1 cellular context compared by ENCODE assay signal in the genomic region with DNA sequence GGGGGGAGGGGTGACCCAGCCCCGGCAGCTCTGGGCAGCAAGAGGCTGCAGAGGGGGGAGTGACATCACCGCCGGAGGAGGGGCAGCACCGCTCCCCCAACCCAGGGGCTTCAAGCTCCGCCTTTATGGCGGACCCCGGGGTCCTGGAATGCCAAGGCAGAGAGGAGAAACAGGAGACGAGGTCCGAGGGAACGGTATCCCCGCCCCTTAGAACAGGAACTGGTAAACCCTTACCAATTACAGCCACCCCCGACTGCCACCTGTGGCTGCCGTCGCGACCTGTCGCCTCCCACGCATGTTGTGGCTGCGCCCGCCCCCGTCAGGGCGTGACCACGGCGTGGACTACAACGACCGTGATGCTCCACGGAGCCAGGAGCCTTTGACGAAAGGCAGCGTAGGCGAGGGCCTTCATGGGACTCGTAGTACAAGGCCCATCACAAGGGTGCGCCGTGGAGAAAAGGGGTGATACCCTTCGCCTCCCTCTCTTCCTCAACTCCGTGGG.
TF ChIP-seq lines count a peak whose summit lies in the region.

No MANE protein-coding gene starts in this region.

TF ChIP-seq in HepG2, 621 proteins besides CTCF, POLR2A, EP300 and RAD21:
- TF ChIP-seq KLF16 (CRISPR knock-in tag; IDR thresholded peaks at IDR 0.05) (peak in 1 of 2 experiments; percentile 16; a peak in 1 of 4 replicates), KDM2A (CRISPR knock-in tag; IDR thresholded peaks at IDR 0.05; ENCODE audit: borderline replicate concordance, low read depth) (peak; percentile 71), ZFX (CRISPR knock-in tag; IDR thresholded peaks at IDR 0.05; ENCODE audit: low read depth) (peak; percentile 67; the same call in 1 of the 2 replicates), FOXO4 (CRISPR knock-in tag; conservative IDR thresholded peaks at IDR 0.05) (0 out of 2 replicates have a peak, but pooled peaks have one; percentile 0), ZNF143 (CRISPR knock-in tag; IDR thresholded peaks at IDR 0.05) (peak; percentile 99), AHR (CRISPR knock-in tag; IDR thresholded peaks at IDR 0.05) (peak; percentile 10; the same call in 1 of the 2 replicates), SUZ12 (IDR thresholded peaks at IDR 0.05; ENCODE audit: low read depth, low read length) (peak; percentile 84), GMEB1 (CRISPR knock-in tag; IDR thresholded peaks at IDR 0.05; ENCODE audit: borderline replicate concordance) (peak; percentile 75), SP2 (CRISPR knock-in tag; IDR thresholded peaks at IDR 0.05) (no peak), TCF12 (IDR thresholded peaks at IDR 0.05) (no peak), TCF12 (CRISPR knock-in tag; IDR thresholded peaks at IDR 0.05) (no peak), ZNF329 (CRISPR knock-in tag; IDR thresholded peaks at IDR 0.05; ENCODE audit: low read depth) (0 out of 2 replicates have a peak, but pooled peaks have one; percentile 16), THAP11 (CRISPR knock-in tag; IDR thresholded peaks at IDR 0.05) (peak; percentile 99), NONO (IDR thresholded peaks at IDR 0.05) (no peak), NONO (CRISPR knock-in tag; conservative IDR thresholded peaks at IDR 0.05) (peak; percentile 37; the same call in 1 of the 2 replicates), ZNF747 (CRISPR knock-in tag; IDR thresholded peaks at IDR 0.05; ENCODE audit: borderline replicate concordance) (no peak), PITX1 (CRISPR knock-in tag; IDR thresholded peaks at IDR 0.05) (peak; percentile 5; the same call in 1 of the 2 replicates), AGO2 (optimal IDR thresholded peaks at IDR 0.05; ENCODE audit: low read depth, low read length) (peak; percentile 1), NBN (conservative IDR thresholded peaks at IDR 0.05) (no peak), GMEB2 (CRISPR knock-in tag; IDR thresholded peaks at IDR 0.05; ENCODE audit: low read depth) (peak; percentile 18; the same call in 1 of the 2 replicates), ZBTB3 (CRISPR knock-in tag; IDR thresholded peaks at IDR 0.05; ENCODE audit: borderline replicate concordance, low read depth) (no peak), FOXK1 (CRISPR knock-in tag; IDR thresholded peaks at IDR 0.05; ENCODE audit: borderline replicate concordance, low read depth) (peak; percentile 17; the same call in 1 of the 2 replicates), CREM (IDR thresholded peaks at IDR 0.05) (peak; percentile 80), CREM (CRISPR knock-in tag; IDR thresholded peaks at IDR 0.05) (no peak), TEAD2 (CRISPR knock-in tag; IDR thresholded peaks at IDR 0.05) (no peak), HCFC1 (IDR thresholded peaks at IDR 0.05; ENCODE audit: low read depth, low read length) (peak; percentile 90), MAZ (IDR thresholded peaks at IDR 0.05; ENCODE audit: borderline replicate concordance, low read depth, low read length) (no peak), MAZ (CRISPR knock-in tag; IDR thresholded peaks at IDR 0.05; ENCODE audit: low read depth) (peak; percentile 25; the same call in 1 of the 2 replicates), GATAD1 (CRISPR knock-in tag; IDR thresholded peaks at IDR 0.05) (peak; percentile 57; the same call in 1 of the 2 replicates), CREB1 (IDR thresholded peaks at IDR 0.05) (peak; percentile 31; the same call in 1 of the 2 replicates), CREB1 (CRISPR knock-in tag; IDR thresholded peaks at IDR 0.05) (0 out of 2 replicates have a peak, but pooled peaks have one; percentile 57), GABPB1 (CRISPR knock-in tag; IDR thresholded peaks at IDR 0.05) (peak; percentile 69), HDAC2 (CRISPR knock-in tag; IDR thresholded peaks at IDR 0.05) (no peak), PPARG (CRISPR knock-in tag; conservative IDR thresholded peaks at IDR 0.05) (no peak)
- TF ChIP-seq, protein P1, sequence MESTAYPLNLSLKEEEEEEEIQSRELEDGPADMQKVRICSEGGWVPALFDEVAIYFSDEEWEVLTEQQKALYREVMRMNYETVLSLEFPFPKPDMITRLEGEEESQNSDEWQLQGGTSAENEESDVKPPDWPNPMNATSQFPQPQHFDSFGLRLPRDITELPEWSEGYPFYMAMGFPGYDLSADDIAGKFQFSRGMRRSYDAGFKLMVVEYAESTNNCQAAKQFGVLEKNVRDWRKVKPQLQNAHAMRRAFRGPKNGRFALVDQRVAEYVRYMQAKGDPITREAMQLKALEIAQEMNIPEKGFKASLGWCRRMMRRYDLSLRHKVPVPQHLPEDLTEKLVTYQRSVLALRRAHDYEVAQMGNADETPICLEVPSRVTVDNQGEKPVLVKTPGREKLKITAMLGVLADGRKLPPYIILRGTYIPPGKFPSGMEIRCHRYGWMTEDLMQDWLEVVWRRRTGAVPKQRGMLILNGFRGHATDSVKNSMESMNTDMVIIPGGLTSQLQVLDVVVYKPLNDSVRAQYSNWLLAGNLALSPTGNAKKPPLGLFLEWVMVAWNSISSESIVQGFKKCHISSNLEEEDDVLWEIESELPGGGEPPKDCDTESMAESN (CRISPR knock-in tag; conservative IDR thresholded peaks at IDR 0.05): peak; percentile 58
- TF ChIP-seq, protein P2, sequence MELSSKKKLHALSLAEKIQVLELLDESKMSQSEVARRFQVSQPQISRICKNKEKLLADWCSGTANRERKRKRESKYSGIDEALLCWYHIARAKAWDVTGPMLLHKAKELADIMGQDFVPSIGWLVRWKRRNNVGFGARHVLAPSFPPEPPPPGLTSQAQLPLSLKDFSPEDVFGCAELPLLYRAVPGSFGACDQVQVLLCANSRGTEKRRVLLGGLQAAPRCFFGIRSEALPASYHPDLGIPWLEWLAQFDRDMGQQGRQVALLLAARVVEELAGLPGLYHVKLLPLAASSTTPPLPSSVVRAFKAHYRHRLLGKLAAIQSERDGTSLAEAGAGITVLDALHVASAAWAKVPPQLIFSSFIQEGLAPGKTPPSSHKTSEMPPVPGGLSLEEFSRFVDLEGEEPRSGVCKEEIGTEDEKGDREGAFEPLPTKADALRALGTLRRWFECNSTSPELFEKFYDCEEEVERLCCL (CRISPR knock-in tag; IDR thresholded peaks at IDR 0.05; ENCODE audit: borderline replicate concordance): no peak
